In the genomic region with DNA sequence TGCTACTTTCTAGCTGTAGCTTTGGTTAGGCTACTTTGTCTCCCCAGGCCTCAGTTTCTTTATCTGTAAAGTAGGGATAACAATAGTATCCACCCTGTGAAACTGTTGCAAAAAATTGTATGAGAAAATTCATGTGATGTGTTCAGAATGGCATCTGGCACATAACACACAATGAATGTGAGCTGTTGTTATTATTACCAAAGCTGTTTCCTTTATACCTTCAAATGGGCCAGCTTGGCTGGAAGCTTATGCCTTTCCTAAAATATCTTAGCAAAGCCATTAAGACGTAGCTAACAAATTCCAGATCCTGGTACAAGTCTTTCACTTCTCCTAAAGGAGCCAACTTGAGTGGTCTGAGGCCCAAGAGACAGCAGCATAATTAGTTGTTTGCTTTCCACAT, we compare ENCODE assay signal across 26 cellular contexts. TPM values are rescaled to one million over a fixed set of nuclear protein-coding genes. Genes with fewer than 3 reads are reported as not detected.
DNase-seq lines count a peak whose midpoint lies in the region; ATAC-seq, FAIRE-seq and TF ChIP-seq lines count a peak whose summit lies in the region.
"Had no signal": no experiment of that assay in that cellular context is flagged by ENCODE, and none has a peak within 500 bp of the region (broad histone marks: within the 10 kb centered on the region; RNA-seq: fewer than 3 reads in every experiment).

No MANE protein-coding gene starts in this region.

- H3K4me1 ChIP-seq in IMR-90 (ENCODE audit: control insufficient read depth, insufficient read depth, low read length), result no peaks in the 10 kb centered on the region; the same call in 1 of the 2 replicates
- H3K4me1 ChIP-seq in endothelial cell of umbilical vein (ENCODE audit: control insufficient read depth, extremely low read depth, insufficient read depth, low read length), result no peaks in the 10 kb centered on the region
- H3K4me1 ChIP-seq in stomach smooth muscle (ENCODE audit: control insufficient read depth, insufficient read depth, low read length), result peaks cover 25% of the 10 kb centered on the region
- H3K4me1 ChIP-seq: BE2C had no signal

- WGBS in IMR-90 (ENCODE audit: extremely low coverage in 2 of 2, insufficient read length in 1 of 2), 2 experiments, result no CpG with 5 or more reads among the region's 1 CpG

- H3K9me1 ChIP-seq in IMR-90 (ENCODE audit: insufficient read depth, low read length) (peaks cover 15% of the 10 kb centered on the region; the same call in 1 of the 2 replicates), endothelial cell of umbilical vein (replicated peaks; ENCODE audit: control insufficient read depth, extremely low read depth, insufficient read depth, low read length) (no peaks in the 10 kb centered on the region)

- no peak overlapping the region for H3K56ac ChIP-seq in IMR-90 (ENCODE audit: extremely low read depth, insufficient read depth, low read length)

- H3K27me3 ChIP-seq in IMR-90 (ENCODE audit: control insufficient read depth, insufficient read depth, low read length), result no peaks in the 10 kb centered on the region
- peaks cover 0 to 3% of the 10 kb centered on the region in 2 experiments for H3K27me3 ChIP-seq in endothelial cell of umbilical vein (ENCODE audit: control insufficient read depth in 2 of 2, insufficient read depth in 2 of 2, low read length in 2 of 2)
- no peaks in the 10 kb centered on the region for H3K27me3 ChIP-seq in stomach smooth muscle (ENCODE audit: control insufficient read depth in 1 of 2, insufficient read depth in 2 of 2, low read length in 2 of 2)
- H3K27me3 ChIP-seq: BE2C; BLaER1 treated with 17β-estradiol and CSF1 and Interleukin-3, amounts not matched to agents 10 nM and 100 nM had no signal

- FAIRE-seq in endothelial cell of umbilical vein (lab: Jason Lieb, UNC) (no peak), frontal cortex (lab: Jason Lieb, UNC) (no peak)
- FAIRE-seq: D721Med, GM12891, GM18507 had no signal

- TF ChIP-seq CTCF in IMR-90 (conservative IDR thresholded peaks at IDR 0.05; ENCODE audit: low read depth, low read length) (no peak), endothelial cell of umbilical vein (IDR thresholded peaks at IDR 0.05; ENCODE audit: extremely low read depth in 1 of 2, insufficient read depth in 1 of 2, low read depth in 1 of 2, low read length in 2 of 2) (no peak)

- no peak overlapping the region for H2BK20ac ChIP-seq in IMR-90 (ENCODE audit: low read depth, low read length)

- DNase-seq in IMR-90, result no peak
- peak; percentile 24 for DNase-seq in endothelial cell of umbilical vein (ENCODE audit: low read depth, low spot score)
- no peak for DNase-seq in ACHN
- DNase-seq in frontal cortex (ENCODE audit: low spot score in 2 of 2), result no peak
- DNase-seq in GF-D8 (lab: John Stamatoyannopoulos, UW), result no peak
- DNase-seq: AML-193; BE2C; CD4-positive, alpha-beta T cell; CD8-positive, alpha-beta memory T cell; DMS 273 treated with DMSO at 0.1 percent for 48 hours; DMS79; EL; GDM1; H9 had no signal

- H3K4me2 ChIP-seq in IMR-90 (ENCODE audit: low read depth, low read length) (no peak overlapping the region), endothelial cell of umbilical vein (ENCODE audit: insufficient read depth, low read length) (no peak overlapping the region)
- H3K4me2 ChIP-seq: GM23338 had no signal

- H3K4me3 ChIP-seq in IMR-90 (ENCODE audit: insufficient read depth, low read depth, low read length) (no peak overlapping the region), endothelial cell of umbilical vein (replicated peaks in 1 of 3; ENCODE audit: insufficient read depth in 1 of 3, low read depth in 1 of 3, low read length in 3 of 3) (no peak overlapping the region), stomach smooth muscle (ENCODE audit: low read length in 2 of 2) (no peak overlapping the region)
- H3K4me3 ChIP-seq: BLaER1 treated with 17β-estradiol and CSF1 and Interleukin-3, amounts not matched to agents 10 nM and 100 nM; GM23338 had no signal

- H3K27ac ChIP-seq in IMR-90 (ENCODE audit: insufficient read depth, low read length) (no peak overlapping the region), endothelial cell of umbilical vein (ENCODE audit: insufficient read depth, low read depth, low read length) (no peak overlapping the region), stomach smooth muscle (ENCODE audit: low read length) (peak overlapping the region; percentile 46)
- H3K27ac ChIP-seq: BLaER1 treated with 17β-estradiol and CSF1 and Interleukin-3, amounts not matched to agents 10 nM and 100 nM had no signal

- no peak overlapping the region for H4K5ac ChIP-seq in IMR-90 (ENCODE audit: low read depth, low read length)

- no peak for TF ChIP-seq RAD21 in IMR-90 (IDR thresholded peaks at IDR 0.05; ENCODE audit: low read length)

- H2AFZ ChIP-seq in IMR-90 (replicated peaks; ENCODE audit: low read length, poor library complexity) (no peak overlapping the region), endothelial cell of umbilical vein (ENCODE audit: low read depth, low read length) (no peak overlapping the region)
- H2AFZ ChIP-seq: GM23338 had no signal

- 0 out of 2 replicates have a peak overlapping the region, but pooled peaks have one; percentile 37 for H3K14ac ChIP-seq in IMR-90 (replicated peaks; ENCODE audit: low read depth, low read length)

- H2AK5ac ChIP-seq in IMR-90 (ENCODE audit: low read depth, low read length), result no peak overlapping the region

- no peak overlapping the region for H3K18ac ChIP-seq in IMR-90 (ENCODE audit: low read depth, low read length)

- H3K36me3 ChIP-seq in IMR-90 (ENCODE audit: control insufficient read depth, insufficient read depth, low read length) (no peaks in the 10 kb centered on the region), endothelial cell of umbilical vein (ENCODE audit: control insufficient read depth in 2 of 2, extremely low read depth in 1 of 2, insufficient read depth in 2 of 2, low read length in 2 of 2) (no peaks in the 10 kb centered on the region), stomach smooth muscle (ENCODE audit: control insufficient read depth in 2 of 2, insufficient read depth in 2 of 2, low read length in 2 of 2) (peaks cover 5% of the 10 kb centered on the region in 2 donors)

- CTCF ChIA-PET in IMR-90 (lab: Yijun Ruan, JAX) (no interaction called here), endothelial cell of umbilical vein (lab: Charles Lee) (interaction anchor here (1.2 to 1.9 kb wide), 4 partner anchors 10 to 73 kb away, joined by 5 to 17 read pairs (median 6); no protein-coding TSS in a partner anchor)

- no peak overlapping the region for H2BK120ac ChIP-seq in IMR-90 (ENCODE audit: low read depth, low read length)

- no peak for TF ChIP-seq POLR2A in IMR-90 (IDR thresholded peaks at IDR 0.05; ENCODE audit: low read depth, low read length)
- no peak for TF ChIP-seq POLR2A in endothelial cell of umbilical vein (IDR thresholded peaks at IDR 0.05; ENCODE audit: low read depth, low read length)

- no peak overlapping the region for H3K23ac ChIP-seq in IMR-90 (ENCODE audit: low read depth, low read length)

- H2AK9ac ChIP-seq in IMR-90 (replicated peaks; ENCODE audit: low read depth, low read length, poor library complexity), result no peak overlapping the region

- no peak overlapping the region for H2BK15ac ChIP-seq in IMR-90 (ENCODE audit: low read depth, low read length)

- H3K9ac ChIP-seq in IMR-90 (ENCODE audit: low read depth, low read length) (no peak overlapping the region), endothelial cell of umbilical vein (replicated peaks; ENCODE audit: extremely low read depth, insufficient read depth, low read length) (no peak overlapping the region), stomach smooth muscle (ENCODE audit: low read length in 2 of 2) (no peak overlapping the region)
- H3K9ac ChIP-seq: BLaER1 treated with 17β-estradiol and CSF1 and Interleukin-3, amounts not matched to agents 10 nM and 100 nM had no signal

- H4K91ac ChIP-seq in IMR-90 (ENCODE audit: insufficient read depth, low read depth, low read length), result no peak overlapping the region

- peaks cover 0 to 13% of the 10 kb centered on the region in 2 experiments; a peak in 2 of 4 replicates for H3K79me1 ChIP-seq in IMR-90 (ENCODE audit: low read depth in 1 of 2, low read length in 2 of 2)

- H4K8ac ChIP-seq in IMR-90 (ENCODE audit: low read depth in 2 of 2, low read length in 2 of 2), result no peak overlapping the region

- POLR2A ChIA-PET in IMR-90 (lab: Charles Lee; ENCODE audit: unreplicated experiment) (no interaction called here), endothelial cell of umbilical vein (lab: Charles Lee) (no interaction called here)

- in situ Hi-C loops in IMR-90 (cut with MboI; ENCODE audit: low sequenced_read_pairs) (no loop called here), ACHN (cut with HindIII; ENCODE audit: low pct_ligation_motif_present, low pct_unique_long_range_greater_than_20kb, low sequenced_read_pairs) (no loop called here)

- no peak overlapping the region for H2BK5ac ChIP-seq in IMR-90 (ENCODE audit: low read depth, low read length, poor library complexity, severe bottlenecking)

- intact Hi-C loops in IMR-90 (cut with micrococcal nuclease) (no loop called here), endothelial cell of umbilical vein (cut with micrococcal nuclease) (no loop called here)

- no peaks in the 10 kb centered on the region for H3K9me3 ChIP-seq in IMR-90 (ENCODE audit: control insufficient read depth, insufficient read depth, low read length)
- H3K9me3 ChIP-seq in endothelial cell of umbilical vein (replicated peaks; ENCODE audit: control insufficient read depth, insufficient read depth, low read length), result no peaks in the 10 kb centered on the region
- no peaks in the 10 kb centered on the region for H3K9me3 ChIP-seq in stomach smooth muscle (ENCODE audit: control insufficient read depth in 2 of 2, low read length in 2 of 2)
- H3K9me3 ChIP-seq: BE2C; BLaER1 treated with 17β-estradiol and CSF1 and Interleukin-3, amounts not matched to agents 10 nM and 100 nM had no signal

- H4K20me1 ChIP-seq in IMR-90 (ENCODE audit: insufficient read depth, low read length) (no peaks in the 10 kb centered on the region; the same call in 1 of the 2 replicates), endothelial cell of umbilical vein (replicated peaks; ENCODE audit: control insufficient read depth, extremely low read depth, insufficient read depth, low read length) (no peaks in the 10 kb centered on the region)
- H4K20me1 ChIP-seq: BLaER1 treated with 17β-estradiol and CSF1 and Interleukin-3, amounts not matched to agents 10 nM and 100 nM had no signal

- dilution Hi-C loops in IMR-90 (cut with HindIII; ENCODE audit: low sequenced_read_pairs, unreplicated experiment) (no loop called here), endothelial cell of umbilical vein (cut with MboI; ENCODE audit: extremely low pct_ligation_motif_present, low sequenced_read_pairs) (no loop called here)

- no peak overlapping the region for H3K4ac ChIP-seq in IMR-90 (ENCODE audit: low read depth, low read length)

- no peak for ATAC-seq in IMR-90 (ENCODE audit: low read depth)
- ATAC-seq: GM23338, HCT116 had no signal

- no TSS peak for BruUV-seq in IMR-90 (replicated peaks; lab: Mats Ljungman, UMichigan)
- BruUV-seq in endothelial cell of umbilical vein (replicated peaks; lab: Mats Ljungman, UMichigan), result no TSS peak

- H3K79me2 ChIP-seq in endothelial cell of umbilical vein (ENCODE audit: control insufficient read depth, insufficient read depth, low read length), result no peaks in the 10 kb centered on the region

RNA-seq across cellular contexts. Expression of a gene that starts 25.2 kb away (rescaled TPM):
- total RNA-seq in IMR-90 (2012; rRNA removed), result not detected in 2 replicates
- not detected in 2 replicates for polyA plus RNA-seq in IMR-90 (2012; rRNA removed)
- polyA plus RNA-seq in IMR-90 (2012; cell fraction: cytosol; rRNA removed), result not detected in 2 replicates
- 0.08 TPM in 1 of 2 replicates, not detected in the other for polyA plus RNA-seq in IMR-90 (2012; cell fraction: nucleus; rRNA removed; ENCODE audit: low replicate concordance)
- total RNA-seq in endothelial cell of umbilical vein, result 0.65 TPM in 1 of 2 replicates, not detected in the other
- 0.11 TPM in 1 of 2 replicates, not detected in the other for polyA plus RNA-seq in endothelial cell of umbilical vein
- 0.22 and 0.30 TPM in 2 replicates for polyA plus RNA-seq in endothelial cell of umbilical vein (2011; cell fraction: cytosol; rRNA removed)
- polyA plus RNA-seq in endothelial cell of umbilical vein (2011; cell fraction: nucleus; rRNA removed), result 0.24 and 0.68 TPM in 2 replicates
- polyA plus RNA-seq in endothelial cell of umbilical vein (2012), result 0.35 TPM in 1 of 2 replicates, not detected in the other
- 0.29 TPM in 1 of 2 replicates, not detected in the other for polyA minus RNA-seq in endothelial cell of umbilical vein
- not detected for polyA minus RNA-seq in endothelial cell of umbilical vein (2011; cell fraction: cytosol; rRNA and poly(A)+ RNA removed)
- 0.72 TPM in 1 of 2 replicates, not detected in the other for polyA minus RNA-seq in endothelial cell of umbilical vein (2011; cell fraction: nucleus; rRNA and poly(A)+ RNA removed)
- total RNA-seq in frontal cortex, result 0.41 TPM
- total RNA-seq: A172; A673; CD4-positive, alpha-beta T cell; CD8-positive, alpha-beta memory T cell; GM23338; H4; H9 had no signal
- polyA plus RNA-seq: AG04450; CD14-positive monocyte; CD8-positive, alpha-beta memory T cell; GM23338 had no signal

RNA-seq across cellular contexts. Expression of a gene that starts 25.2 kb away (rescaled TPM):
- total RNA-seq in IMR-90 (2012; rRNA removed) (28.3 and 33.1 TPM in 2 replicates), endothelial cell of umbilical vein (36.2 and 36.5 TPM in 2 replicates), frontal cortex (56.3 TPM)
- polyA plus RNA-seq in IMR-90 (2012; rRNA removed) (16.0 and 16.7 TPM in 2 replicates), endothelial cell of umbilical vein (20.1 and 22.2 TPM in 2 replicates)
- polyA plus RNA-seq in IMR-90 (2012; cell fraction: cytosol; rRNA removed), result 5.9 and 12.5 TPM in 2 replicates
- 40.8 and 46.2 TPM in 2 replicates for polyA plus RNA-seq in IMR-90 (2012; cell fraction: nucleus; rRNA removed; ENCODE audit: low replicate concordance)
- polyA plus RNA-seq in endothelial cell of umbilical vein (2011; cell fraction: cytosol; rRNA removed), result 11.8 and 12.7 TPM in 2 replicates
- 54.7 and 65.3 TPM in 2 replicates for polyA plus RNA-seq in endothelial cell of umbilical vein (2011; cell fraction: nucleus; rRNA removed)
- polyA plus RNA-seq in endothelial cell of umbilical vein (2012), result 15.1 and 19.1 TPM in 2 replicates
- 64.7 and 78.9 TPM in 2 replicates for polyA minus RNA-seq in endothelial cell of umbilical vein
- 15.8 TPM for polyA minus RNA-seq in endothelial cell of umbilical vein (2011; cell fraction: cytosol; rRNA and poly(A)+ RNA removed)
- polyA minus RNA-seq in endothelial cell of umbilical vein (2011; cell fraction: nucleus; rRNA and poly(A)+ RNA removed), result 50.1 and 56.0 TPM in 2 replicates
